Comparison of ENCODE assay signal across 14 cellular contexts in genomic region chr16:24544640-24545039, GRCh38. TPM values are rescaled to one million over a fixed set of nuclear protein-coding genes. Genes with fewer than 3 reads are reported as not detected.
DNase-seq lines count a peak whose midpoint lies in the region; ATAC-seq and TF ChIP-seq lines count a peak whose summit lies in the region.
"Had no signal": no experiment of that assay in that cellular context is flagged by ENCODE, and none has a peak within 500 bp of the region (broad histone marks: within the 10 kb centered on the region; RNA-seq: fewer than 3 reads in every experiment).

No MANE protein-coding gene starts in this region.

- peaks cover 19 to 54% of the 10 kb centered on the region in 2 donors for H3K4me1 ChIP-seq in left lung

- H3K27ac Mint-ChIP-seq in central memory CD8-positive, alpha-beta T cell (ENCODE audit: low read depth) = peak overlapping the region; percentile 74
- peak overlapping the region in 1 of 2 donors; percentile 58 for H3K27ac Mint-ChIP-seq in natural killer cell treated with Interleukin-12 subunit alpha and Interleukin-12 subunit beta and Interleukin-15 and Interleukin-18, amount 100 ng/mL, for 72 hours
- H3K27ac Mint-ChIP-seq in stimulated activated memory B cell treated with anti-CD40 and anti-IgM and Interleukin-4, amounts not matched to agents 10 μg/mL and 1 μg/mL and 100 μg/mL, for 72 hours = no peak overlapping the region

- peak; percentile 8 for DNase-seq in AG10803 (ENCODE audit: low read depth)
- peak; percentile 21 for DNase-seq in GM03348 (ENCODE audit: low spot score)
- no peak for DNase-seq in central memory CD8-positive, alpha-beta T cell (ENCODE audit: low spot score in 2 of 2)
- no peak for DNase-seq in natural killer cell treated with Interleukin-12 subunit alpha and Interleukin-12 subunit beta and Interleukin-15 and Interleukin-18, amount 100 ng/mL, for 72 hours (ENCODE audit: low spot score)
- DNase-seq in left lung = no peak
- no peak for DNase-seq in NCI-H2227 (lab: John Stamatoyannopoulos, UW; ENCODE audit: unreplicated experiment)
- DNase-seq in glomerular visceral epithelial cell (ENCODE audit: extremely low spot score) = no peak
- DNase-seq: activated CD4-positive, alpha-beta T cell treated with anti-CD3 and anti-CD28 coated beads, Interleukin-2, amount 10 ng/mL, durations not matched to agents 7 days and 5 days; Calu3; central memory CD4-positive, alpha-beta T cell; NCI-H1048; Peyer's patch had no signal

- TF ChIP-seq CTCF in AG10803 (conservative IDR thresholded peaks at IDR 0.05; ENCODE audit: low read length) = no peak
- no peak for TF ChIP-seq CTCF in left lung (IDR thresholded peaks at IDR 0.05)

- H3K9me3 ChIP-seq in left lung = no peaks in the 10 kb centered on the region
- H3K9me3 ChIP-seq: Peyer's patch had no signal

- no peaks in the 10 kb centered on the region for H3K27me3 Mint-ChIP-seq in central memory CD8-positive, alpha-beta T cell
- no peaks in the 10 kb centered on the region for H3K27me3 Mint-ChIP-seq in natural killer cell treated with Interleukin-12 subunit alpha and Interleukin-12 subunit beta and Interleukin-15 and Interleukin-18, amount 100 ng/mL, for 72 hours
- no peaks in the 10 kb centered on the region for H3K27me3 Mint-ChIP-seq in stimulated activated memory B cell treated with anti-CD40 and anti-IgM and Interleukin-4, amounts not matched to agents 10 μg/mL and 1 μg/mL and 100 μg/mL, for 72 hours
- H3K27me3 Mint-ChIP-seq: activated CD4-positive, alpha-beta T cell treated with anti-CD3 and anti-CD28 coated beads, Interleukin-2, amount 10 ng/mL, durations not matched to agents 7 days and 5 days had no signal

- no peaks in the 10 kb centered on the region for H3K9me3 Mint-ChIP-seq in central memory CD8-positive, alpha-beta T cell
- H3K9me3 Mint-ChIP-seq in natural killer cell treated with Interleukin-12 subunit alpha and Interleukin-12 subunit beta and Interleukin-15 and Interleukin-18, amount 100 ng/mL, for 72 hours = no peaks in the 10 kb centered on the region
- H3K9me3 Mint-ChIP-seq in stimulated activated memory B cell treated with anti-CD40 and anti-IgM and Interleukin-4, amounts not matched to agents 10 μg/mL and 1 μg/mL and 100 μg/mL, for 72 hours = no peaks in the 10 kb centered on the region
- H3K9me3 Mint-ChIP-seq: activated CD4-positive, alpha-beta T cell treated with anti-CD3 and anti-CD28 coated beads, Interleukin-2, amount 10 ng/mL, durations not matched to agents 7 days and 5 days had no signal

- H3K36me3 ChIP-seq in left lung = peaks cover 0 to 35% of the 10 kb centered on the region in 2 donors

- H3K27me3 ChIP-seq in left lung = no peaks in the 10 kb centered on the region
- H3K27me3 ChIP-seq: Peyer's patch had no signal

- no peak for ATAC-seq in central memory CD8-positive, alpha-beta T cell (replicated peaks; ENCODE audit: extremely low read depth, poor library complexity, severe bottlenecking)
- ATAC-seq in natural killer cell treated with Interleukin-12 subunit alpha and Interleukin-12 subunit beta and Interleukin-15 and Interleukin-18, amount 100 ng/mL, for 72 hours = no peak
- no peak for ATAC-seq in stimulated activated memory B cell treated with anti-CD40 and anti-IgM and Interleukin-4, amounts not matched to agents 10 μg/mL and 1 μg/mL and 100 μg/mL, for 72 hours
- no peak for ATAC-seq in left lung

- peaks cover 69% of the 10 kb centered on the region for H3K4me1 Mint-ChIP-seq in central memory CD8-positive, alpha-beta T cell
- H3K4me1 Mint-ChIP-seq in natural killer cell treated with Interleukin-12 subunit alpha and Interleukin-12 subunit beta and Interleukin-15 and Interleukin-18, amount 100 ng/mL, for 72 hours (ENCODE audit: low read depth in 2 of 2) = peaks cover 36 to 56% of the 10 kb centered on the region in 2 donors
- H3K4me1 Mint-ChIP-seq in stimulated activated memory B cell treated with anti-CD40 and anti-IgM and Interleukin-4, amounts not matched to agents 10 μg/mL and 1 μg/mL and 100 μg/mL, for 72 hours = peaks cover 47% of the 10 kb centered on the region

- H3K4me3 Mint-ChIP-seq in central memory CD8-positive, alpha-beta T cell = peak overlapping the region; percentile 36
- peak overlapping the region; percentile 37 for H3K4me3 Mint-ChIP-seq in natural killer cell treated with Interleukin-12 subunit alpha and Interleukin-12 subunit beta and Interleukin-15 and Interleukin-18, amount 100 ng/mL, for 72 hours
- no peak overlapping the region for H3K4me3 Mint-ChIP-seq in stimulated activated memory B cell treated with anti-CD40 and anti-IgM and Interleukin-4, amounts not matched to agents 10 μg/mL and 1 μg/mL and 100 μg/mL, for 72 hours

- intact Hi-C loops in left lung (cut with DNase I) = no loop called here

- no peak overlapping the region for H3K27ac ChIP-seq in left lung
- H3K27ac ChIP-seq: parathyroid adenoma had no signal

- peaks cover 46% of the 10 kb centered on the region for H3K36me3 Mint-ChIP-seq in central memory CD8-positive, alpha-beta T cell (ENCODE audit: insufficient read depth)
- peaks cover 44% of the 10 kb centered on the region for H3K36me3 Mint-ChIP-seq in natural killer cell treated with Interleukin-12 subunit alpha and Interleukin-12 subunit beta and Interleukin-15 and Interleukin-18, amount 100 ng/mL, for 72 hours
- H3K36me3 Mint-ChIP-seq in stimulated activated memory B cell treated with anti-CD40 and anti-IgM and Interleukin-4, amounts not matched to agents 10 μg/mL and 1 μg/mL and 100 μg/mL, for 72 hours = peaks cover 42% of the 10 kb centered on the region

- H3K4me3 ChIP-seq in AG10803 (ENCODE audit: low read length) (no peak overlapping the region), left lung (no peak overlapping the region)
- H3K4me3 ChIP-seq: Peyer's patch had no signal

RNA-seq across cellular contexts. Expression of gene RBBP6, which starts 5.3 kb away (rescaled TPM):
- 10 to 100 TPM; 64.0 to 69.5 TPM for total RNA-seq in natural killer cell treated with Interleukin-12 subunit alpha and Interleukin-12 subunit beta and Interleukin-15 and Interleukin-18, amount 100 ng/mL, for 72 hours
- total RNA-seq in left lung = 10 to 100 TPM; 39.1 to 39.7 TPM

Comparison
In these comparisons a context has a peak if more than half of its experiments do, and no peak if none do; other contexts are left out.
1. DNase-seq: peak in AG10803 (single experiment) and GM03348 (single experiment); none in central memory CD8-positive, alpha-beta T cell (0 of 2), natural killer cell treated with Interleukin-12 subunit alpha and Interleukin-12 subunit beta and Interleukin-15 and Interleukin-18, amount 100 ng/mL, for 72 hours (single experiment), left lung (0 of 2), NCI-H2227 (single experiment) and glomerular visceral epithelial cell (single experiment).